ENCODE assay signal across 1 cellular context in genomic region chr6:90446164-90446563, GRCh38.
A peak's percentile ranks its signal among the peaks of the same experiment; 100 is the strongest.
TF ChIP-seq lines count a peak whose summit lies in the region.

No MANE protein-coding gene starts in this region.

TF ChIP-seq in HEK293, 187 proteins besides CTCF, POLR2A, EP300 and RAD21 (continued from another document):
- TF ChIP-seq ZBTB20 (tag by site-specific recombination; IDR thresholded peaks at IDR 0.05) (peak; percentile 24; the same call in 1 of the 2 replicates), ZNF350 (tag by site-specific recombination; IDR thresholded peaks at IDR 0.05) (0 out of 2 replicates have a peak, but pooled peaks have one; percentile 41), INSM2 (tag by site-specific recombination; IDR thresholded peaks at IDR 0.05) (peak; percentile 52; the same call in 1 of the 2 replicates), ZEB2 (tag by site-specific recombination; IDR thresholded peaks at IDR 0.05) (0 out of 2 replicates have a peak, but pooled peaks have one; percentile 48), PRDM10 (tag by site-specific recombination; IDR thresholded peaks at IDR 0.05) (peak; percentile 61), RBAK (tag by site-specific recombination; IDR thresholded peaks at IDR 0.05) (no peak), ZNF580 (tag by site-specific recombination; IDR thresholded peaks at IDR 0.05) (no peak), AEBP2 (tag by site-specific recombination; IDR thresholded peaks at IDR 0.05; ENCODE audit: borderline replicate concordance) (no peak), ZSCAN16 (tag by site-specific recombination; IDR thresholded peaks at IDR 0.05) (no peak), REST (tag by site-specific recombination; IDR thresholded peaks at IDR 0.05) (no peak), ZBTB48 (tag by site-specific recombination; IDR thresholded peaks at IDR 0.05) (peak; percentile 47; the same call in 1 of the 2 replicates), MZF1 (tag by site-specific recombination; IDR thresholded peaks at IDR 0.05; ENCODE audit: borderline replicate concordance) (0 out of 2 replicates have a peak, but pooled peaks have one; percentile 31), TRIM28 (IDR thresholded peaks at IDR 0.05; ENCODE audit: borderline replicate concordance, low read length) (0 out of 2 replicates have a peak, but pooled peaks have one; percentile 31), ZBTB21 (tag by site-specific recombination; IDR thresholded peaks at IDR 0.05) (peak; percentile 87), ZNF629 (tag by site-specific recombination; IDR thresholded peaks at IDR 0.05) (peak; percentile 77), ZNF518A (tag by site-specific recombination; conservative IDR thresholded peaks at IDR 0.05; ENCODE audit: low read depth) (0 out of 2 replicates have a peak, but pooled peaks have one; percentile 18), ZNF416 (tag by site-specific recombination; IDR thresholded peaks at IDR 0.05) (no peak), HOXC10 (CRISPR knock-in tag; IDR thresholded peaks at IDR 0.05) (no peak)
